Comparison of ENCODE assay signal across 26 cellular contexts in genomic region chr13:42312817-42313431, GRCh38.
DNase-seq lines count a peak whose midpoint lies in the region; ATAC-seq and TF ChIP-seq lines count a peak whose summit lies in the region.
"Had no signal": no experiment of that assay in that cellular context is flagged by ENCODE, and none has a peak within 500 bp of the region (broad histone marks: within the 10 kb centered on the region; RNA-seq: fewer than 3 reads in every experiment).

No MANE protein-coding gene starts in this region.

- ATAC-seq in activated CD4-positive, CD25-positive, alpha-beta regulatory T cell treated with anti-CD3 and anti-CD28 coated beads, Interleukin-2, amount 50 U/mL, for 24 hours, result peak; percentile 71 to 90
- no peak for ATAC-seq in GM21526 (IDR thresholded peaks at IDR 0.05; ENCODE audit: low FRiP score, unreplicated experiment)
- ATAC-seq: left ventricle myocardium superior, mucosa of descending colon, Right ventricle myocardium inferior, upper lobe of right lung had no signal

- DNase-seq in activated CD4-positive, CD25-positive, alpha-beta regulatory T cell treated with anti-CD3 and anti-CD28 coated beads, Interleukin-2, amount 50 U/mL, for 72 hours, result no peak
- DNase-seq in epithelial cell of esophagus (ENCODE audit: low read depth) (peak; percentile 70), putamen (ENCODE audit: low spot score) (peak; percentile 10), SIG-M5 treated with dmso at 0.1 percent for 504 hours (lab: John Stamatoyannopoulos, UW; ENCODE audit: unreplicated experiment) (no peak), GF-D8 (lab: John Stamatoyannopoulos, UW) (no peak)
- DNase-seq: 8988T; activated CD4-positive, CD25-positive, alpha-beta regulatory T cell; activated naive CD4-positive, alpha-beta T cell treated with anti-CD3 and anti-CD28 coated beads for 36 hours; CD8-positive, alpha-beta memory T cell; foreskin fibroblast; hippocampal formation; KBM-7; left ventricle myocardium superior; MM.1S; mucosa of descending colon; NCI-H1417; NCI-H82; nephron progenitor cell; posterior cingulate gyrus; sigmoid colon; stimulated activated CD4-positive, alpha-beta T cell treated with anti-CD3 and anti-CD28 coated beads, Interleukin-15, amount 100 ng/mL, for 24 hours; upper lobe of right lung had no signal

- POLR2A ChIA-PET in HEK293 (lab: Yijun Ruan, JAX), result no interaction called here

- no peak overlapping the region for H3K4me3 ChIP-seq in HEK293 (ENCODE audit: low read depth, low read length)
- no peak overlapping the region for H3K4me3 ChIP-seq in epithelial cell of esophagus (ENCODE audit: low read length)
- H3K4me3 ChIP-seq: mucosa of descending colon, sigmoid colon, upper lobe of right lung had no signal

- TF ChIP-seq CTCF in HEK293 (tag by site-specific recombination; IDR thresholded peaks at IDR 0.05) (no peak), epithelial cell of esophagus (IDR thresholded peaks at IDR 0.05; ENCODE audit: insufficient read depth, low read depth, low read length, missing control alignments) (no peak)

- no peaks in the 10 kb centered on the region for H3K9me3 ChIP-seq in HEK293 (ENCODE audit: control insufficient read depth, insufficient read depth, low read depth, low read length)
- H3K9me3 ChIP-seq: mucosa of descending colon, sigmoid colon, upper lobe of right lung had no signal

- peaks cover 0 to 31% of the 10 kb centered on the region in 2 experiments; a peak in 2 of 3 replicates for H3K36me3 ChIP-seq in HEK293 (ENCODE audit: control insufficient read depth in 2 of 2, insufficient read depth in 1 of 2, low read length in 2 of 2)

- H3K27ac ChIP-seq in HEK293 (ENCODE audit: extremely low read depth, low read depth, low read length), result no peak overlapping the region
- H3K27ac ChIP-seq: sigmoid colon, upper lobe of right lung had no signal

- CTCF ChIA-PET in HEK293 (lab: Yijun Ruan, JAX), result no interaction called here

- no peaks in the 10 kb centered on the region for H3K4me1 ChIP-seq in HEK293 (ENCODE audit: control insufficient read depth, insufficient read depth, low read length)
- H3K4me1 ChIP-seq: sigmoid colon, upper lobe of right lung had no signal

TF ChIP-seq in HEK293, 187 proteins besides CTCF, POLR2A, EP300 and RAD21:
- TF ChIP-seq OSR2 (tag by site-specific recombination; IDR thresholded peaks at IDR 0.05) (no peak), ZBTB6 (tag by site-specific recombination; IDR thresholded peaks at IDR 0.05) (no peak), ZFP3 (tag by site-specific recombination; IDR thresholded peaks at IDR 0.05; ENCODE audit: low read depth) (no peak), ATF2 (tag by site-specific recombination; IDR thresholded peaks at IDR 0.05; ENCODE audit: low read depth) (peak; percentile 67)

Comparison
In these comparisons a context has a peak if more than half of its experiments do, and no peak if none do; other contexts are left out.
1. DNase-seq: peak in epithelial cell of esophagus (single experiment) and putamen (single experiment); none in activated CD4-positive, CD25-positive, alpha-beta regulatory T cell treated with anti-CD3 and anti-CD28 coated beads, Interleukin-2, amount 50 U/mL, for 72 hours (single experiment), SIG-M5 treated with dmso at 0.1 percent for 504 hours (single experiment) and GF-D8 (single experiment).